ENCODE assay signal across 1 cellular context in the genomic region with DNA sequence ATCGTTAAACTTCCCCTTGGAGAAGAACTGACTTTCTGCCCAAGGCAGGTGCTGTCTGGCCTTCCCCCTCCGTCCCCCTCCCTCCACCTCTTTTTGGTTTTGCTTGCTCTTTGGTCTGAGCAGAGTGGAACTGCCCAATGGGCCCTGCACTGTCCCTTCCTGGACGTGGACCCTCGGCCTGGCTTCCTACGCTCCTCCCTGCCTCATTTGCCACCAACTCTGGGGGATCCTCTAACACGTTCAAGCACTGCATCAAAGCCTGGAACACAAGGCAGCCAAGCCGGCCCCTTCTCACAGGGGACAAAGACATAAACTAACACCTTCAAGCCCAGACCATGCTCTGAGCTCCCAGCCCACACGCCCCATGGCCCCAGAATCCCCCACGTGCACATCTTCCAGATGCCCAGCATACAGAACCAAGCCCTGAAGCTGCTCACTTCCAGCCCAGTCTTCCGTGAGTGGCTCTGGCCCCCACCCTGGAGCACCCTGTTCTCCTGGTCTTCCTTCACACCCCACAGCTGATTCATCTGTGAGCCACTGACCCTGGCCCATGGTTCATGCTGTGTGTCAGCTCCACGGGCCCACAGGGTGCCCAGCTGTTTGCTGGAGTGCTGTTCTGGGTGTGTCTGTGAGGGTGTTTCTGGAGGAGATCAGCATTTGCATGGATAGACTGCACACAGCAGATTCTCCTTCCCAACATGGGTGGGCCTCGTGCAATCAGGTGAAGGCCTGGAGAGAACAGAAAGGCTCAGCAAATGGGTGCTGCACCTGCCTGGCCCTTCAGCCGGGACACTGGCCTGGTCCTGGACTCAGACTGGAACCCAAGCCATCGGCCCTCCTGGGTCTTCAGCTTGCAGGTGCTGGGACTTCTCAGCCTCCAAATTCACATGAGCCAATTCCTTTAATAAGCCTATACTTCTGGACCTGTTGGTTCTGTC.
A peak's percentile ranks its signal among the peaks of the same experiment; 100 is the strongest.
TF ChIP-seq lines count a peak whose summit lies in the region.

No MANE protein-coding gene starts in this region.

TF ChIP-seq in HEK293, 187 proteins besides CTCF, POLR2A, EP300 and RAD21 (continued from another document):
- TF ChIP-seq ZNF549 (tag by site-specific recombination; IDR thresholded peaks at IDR 0.05) (no peak), ZNF10 (tag by site-specific recombination; IDR thresholded peaks at IDR 0.05) (peak; percentile 56; the same call in 1 of the 2 replicates)
